8 cellular contexts compared by ENCODE assay signal in the genomic region with DNA sequence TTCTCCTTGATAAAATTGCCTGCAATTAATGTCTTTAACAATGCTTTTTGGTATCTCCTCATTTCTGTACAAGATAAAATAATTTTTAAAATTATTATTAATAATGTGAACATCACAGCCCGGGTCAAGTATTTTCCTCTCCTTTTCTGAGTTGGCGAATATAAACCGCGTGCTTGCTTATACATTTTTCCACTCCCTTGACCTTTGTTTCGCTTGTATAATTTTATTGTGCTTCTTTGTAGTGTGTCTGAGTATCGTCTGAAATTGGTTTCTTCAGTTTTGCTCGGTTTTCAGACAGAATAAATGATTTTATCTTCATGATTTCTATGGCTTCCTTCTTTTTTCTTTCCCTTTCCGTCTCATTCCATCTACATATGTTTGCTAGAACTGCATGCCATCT.
"Had no signal": no experiment of that assay in that cellular context is flagged by ENCODE, and none has a peak within 500 bp of the region (broad histone marks: within the 10 kb centered on the region; RNA-seq: fewer than 3 reads in every experiment).

No MANE protein-coding gene starts in this region.

- ATAC-seq: GM12878 had no signal

- DNase-seq: GDM1, GF-D8 had no signal

- H3K4me3 ChIP-seq: GM12878 had no signal

- FAIRE-seq: G401.6, GM12878, GM12891, GM12892, GM18507, GM19239 had no signal
